In genomic region chr12:12110923-12111555, GRCh38 we compare ENCODE assay signal across 13 cellular contexts. TPM values are rescaled to one million over a fixed set of nuclear protein-coding genes. Genes with fewer than 3 reads are reported as not detected.
"Had no signal": no experiment of that assay in that cellular context is flagged by ENCODE, and none has a peak within 500 bp of the region (broad histone marks: within the 10 kb centered on the region; RNA-seq: fewer than 3 reads in every experiment).

No MANE protein-coding gene starts in this region.

RNA-seq across cellular contexts. Expression of gene BCL2L14, which starts 40.3 kb away (rescaled TPM):
- total RNA-seq: bronchial epithelial cell, cerebellum, endothelial cell of umbilical vein, esophagus muscularis mucosa, heart left ventricle, kidney epithelial cell, lung microvascular endothelial cell, myocyte, psoas muscle, right cardiac atrium, Right ventricle myocardium inferior, SK-MEL-5 had no signal
- polyA plus RNA-seq: endothelial cell of umbilical vein, heart left ventricle, ovary, psoas muscle, right cardiac atrium had no signal
